ENCODE assay signal across 28 cellular contexts in genomic region chr19:8113017-8113416, GRCh38. TPM values are rescaled to one million over a fixed set of nuclear protein-coding genes. Genes with fewer than 3 reads are reported as not detected.
DNase-seq lines count a peak whose midpoint lies in the region; ATAC-seq, FAIRE-seq and TF ChIP-seq lines count a peak whose summit lies in the region.
"Had no signal": no experiment of that assay in that cellular context is flagged by ENCODE, and none has a peak within 500 bp of the region (broad histone marks: within the 10 kb centered on the region; RNA-seq: fewer than 3 reads in every experiment).

No MANE protein-coding gene starts in this region.

- H3K79me2 ChIP-seq in GM23338 (replicated peaks; ENCODE audit: insufficient read depth), result no peaks in the 10 kb centered on the region

- no peaks in the 10 kb centered on the region for H3K4me1 Mint-ChIP-seq in GM23338
- H3K4me1 Mint-ChIP-seq: CD14-positive monocyte, natural killer cell had no signal

- no peaks in the 10 kb centered on the region for H3K27me3 ChIP-seq in GM23338 (ENCODE audit: insufficient read depth)
- no peaks in the 10 kb centered on the region for H3K27me3 ChIP-seq in bronchial epithelial cell (ENCODE audit: control insufficient read depth, insufficient read depth, low read length)
- no peaks in the 10 kb centered on the region for H3K27me3 ChIP-seq in lung (ENCODE audit: control insufficient read depth, insufficient read depth)
- no peaks in the 10 kb centered on the region for H3K27me3 ChIP-seq in BE2C
- no peaks in the 10 kb centered on the region for H3K27me3 ChIP-seq in prostate gland (replicated peaks; ENCODE audit: insufficient read depth)
- H3K27me3 ChIP-seq: body of pancreas, sigmoid colon, vagina had no signal

- H3K4me2 ChIP-seq in GM23338, result no peak overlapping the region

- H3K4me1 ChIP-seq in GM23338 (ENCODE audit: insufficient read depth), result no peaks in the 10 kb centered on the region
- peaks cover 0 to 1% of the 10 kb centered on the region in 2 donors for H3K4me1 ChIP-seq in lung (ENCODE audit: control insufficient read depth in 2 of 2, insufficient read depth in 2 of 2, low read length in 2 of 2)
- H3K4me1 ChIP-seq in BE2C, result no peaks in the 10 kb centered on the region
- H3K4me1 ChIP-seq in prostate gland (replicated peaks), result no peaks in the 10 kb centered on the region
- H3K4me1 ChIP-seq: body of pancreas, sigmoid colon, vagina had no signal

- WGBS in lung, 2 donors, result 49 to 58% methylated on average over 5 of the region's 5 CpGs
- 63% methylated on average over 5 of the region's 5 CpGs for WGBS in prostate gland

- ATAC-seq in GM23338 (peak; percentile 52), lung (ENCODE audit: insufficient read depth, low FRiP score) (peak; percentile 59)
- ATAC-seq: body of pancreas; effector memory CD8-positive, alpha-beta T cell; natural killer cell had no signal

- 0 out of 2 replicates have a peak, but pooled peaks cover 6% of the 10 kb centered on the region for H3F3A ChIP-seq in GM23338 (replicated peaks; ENCODE audit: low read depth)

- DNase-seq in GM23338 (ENCODE audit: low spot score) (peak; percentile 21), NCI-H226 (peak; percentile 12), bronchial epithelial cell (ENCODE audit: low read depth) (peak; percentile 43), lung (ENCODE audit: low spot score) (peak; percentile 72), BE2C (no peak), prostate gland (ENCODE audit: low spot score) (no peak), SIG-M5 (lab: John Stamatoyannopoulos, UW) (no peak)
- no peak for DNase-seq in effector CD8-positive, alpha-beta T cell (lab: John Stamatoyannopoulos, UW)
- DNase-seq: activated CD4-positive, alpha-beta T cell treated with anti-CD3 and anti-CD28 coated beads, Interleukin-2, amount 50 U/mL, for 1 hour; body of pancreas; effector memory CD8-positive, alpha-beta T cell; HCEC 1CT; KBM-7; midbrain; natural killer cell; NCI-H187; NCI-H69; sigmoid colon; stimulated activated CD4-positive, alpha-beta T cell treated with anti-CD3 and anti-CD28 coated beads, Interleukin-15, amount 100 ng/mL, for 24 hours; stimulated activated CD8-positive, alpha-beta memory T cell treated with anti-CD3 and anti-CD28 coated beads, Interleukin-4, amount 100 ng/mL, for 48 hours had no signal

- H3K9me2 ChIP-seq in GM23338 (ENCODE audit: insufficient read depth), result no peaks in the 10 kb centered on the region

- peaks cover 57% of the 10 kb centered on the region for H3K36me3 Mint-ChIP-seq in GM23338 (ENCODE audit: low read depth)
- H3K36me3 Mint-ChIP-seq: CD14-positive monocyte, natural killer cell had no signal

- no peak for TF ChIP-seq CTCF in GM23338 (conservative IDR thresholded peaks at IDR 0.05; ENCODE audit: low read depth in 2 of 2)
- no peak for TF ChIP-seq CTCF in bronchial epithelial cell (IDR thresholded peaks at IDR 0.05; ENCODE audit: insufficient read depth, low read length, severe bottlenecking)
- TF ChIP-seq CTCF in lung (IDR thresholded peaks at IDR 0.05; ENCODE audit: control extremely low read depth, extremely low read depth), result no peak
- TF ChIP-seq CTCF in BE2C (IDR thresholded peaks at IDR 0.05; ENCODE audit: low read depth, low read length), result no peak
- no peak for TF ChIP-seq CTCF in prostate gland (IDR thresholded peaks at IDR 0.05)

- H2AFZ ChIP-seq in GM23338, result no peak overlapping the region

- peak; percentile 7 for FAIRE-seq in bronchial epithelial cell (lab: Jason Lieb, UNC)
- FAIRE-seq: GM18507 had no signal

- peak overlapping the region; percentile 67; the same call in 1 of the 2 replicates for H3K27ac Mint-ChIP-seq in GM23338
- H3K27ac Mint-ChIP-seq: activated T-helper 2 cell treated with anti-CD3 and anti-CD28 coated beads, Interferon-gamma antibody, Interleukin-2, Interleukin-4, amounts not matched to agents 10 μg/mL and 5 μg/mL and 100 μg/mL, durations not matched to agents 14 hours and 24 hours and 36 hours; CD14-positive monocyte; effector memory CD8-positive, alpha-beta T cell; natural killer cell had no signal

- H3K4me3 ChIP-seq in GM23338 (no peak overlapping the region), bronchial epithelial cell (ENCODE audit: low read depth, low read length) (no peak overlapping the region), lung (no peak overlapping the region), BE2C (ENCODE audit: low read depth, low read length) (no peak overlapping the region), prostate gland (no peak overlapping the region)
- H3K4me3 ChIP-seq: body of pancreas, sigmoid colon, vagina had no signal

- intact Hi-C loops in prostate gland (cut with DNase I), result no loop called here

- H3K27me3 Mint-ChIP-seq in GM23338 (ENCODE audit: insufficient read depth, low read depth, poor library complexity), result peaks cover 5% of the 10 kb centered on the region

- TF ChIP-seq POLR2A in prostate gland (IDR thresholded peaks at IDR 0.05), result no peak

- H3K36me3 ChIP-seq in GM23338 (ENCODE audit: insufficient read depth) (0 out of 2 replicates have a peak, but pooled peaks cover 6% of the 10 kb centered on the region), bronchial epithelial cell (ENCODE audit: control insufficient read depth, insufficient read depth, low read length) (no peaks in the 10 kb centered on the region), lung (ENCODE audit: control insufficient read depth in 2 of 2, insufficient read depth in 2 of 2, low read length in 2 of 2) (no peaks in the 10 kb centered on the region), BE2C (no peaks in the 10 kb centered on the region), prostate gland (no peaks in the 10 kb centered on the region)
- H3K36me3 ChIP-seq: sigmoid colon, vagina had no signal

- no peaks in the 10 kb centered on the region for H3K9me3 Mint-ChIP-seq in GM23338
- H3K9me3 Mint-ChIP-seq: activated T-helper 2 cell treated with anti-CD3 and anti-CD28 coated beads, Interferon-gamma antibody, Interleukin-2, Interleukin-4, amounts not matched to agents 10 μg/mL and 5 μg/mL and 100 μg/mL, durations not matched to agents 14 hours and 24 hours and 36 hours; effector memory CD8-positive, alpha-beta T cell; natural killer cell had no signal

- H3K27ac ChIP-seq in GM23338 (ENCODE audit: low read depth) (peak overlapping the region; percentile 33), lung (ENCODE audit: low read depth in 1 of 2, low read length in 1 of 2) (no peak overlapping the region), prostate gland (no peak overlapping the region)
- H3K27ac ChIP-seq: body of pancreas, sigmoid colon, vagina, VCaP had no signal

- H3K9me3 ChIP-seq in lung (ENCODE audit: control insufficient read depth in 2 of 2, insufficient read depth in 1 of 2, low read length in 1 of 2) (peaks cover 0 to 2% of the 10 kb centered on the region in 2 donors), BE2C (no peaks in the 10 kb centered on the region), prostate gland (no peaks in the 10 kb centered on the region)
- H3K9me3 ChIP-seq: body of pancreas, vagina had no signal

- H4K20me1 ChIP-seq in GM23338 (replicated peaks; ENCODE audit: insufficient read depth), result no peaks in the 10 kb centered on the region

- no peak overlapping the region for H3K4me3 Mint-ChIP-seq in GM23338
- H3K4me3 Mint-ChIP-seq: effector memory CD8-positive, alpha-beta T cell; natural killer cell had no signal

TF ChIP-seq in GM23338, 12 proteins besides CTCF, POLR2A, EP300 and RAD21:
- TF ChIP-seq CREB1 (CRISPR knock-in tag; IDR thresholded peaks at IDR 0.05; ENCODE audit: low read depth) (no peak), EZH2phosphoT487 (IDR thresholded peaks at IDR 0.05; ENCODE audit: unreplicated experiment) (no peak), STAT1 (IDR thresholded peaks at IDR 0.05; ENCODE audit: unreplicated experiment) (no peak), EZH2 (IDR thresholded peaks at IDR 0.05; ENCODE audit: low read depth, unreplicated experiment) (no peak)
TF ChIP-seq in GM23338: peak in this region for 0.

RNA-seq across cellular contexts. Expression of gene FBN3, which starts 36.4 kb away (rescaled TPM):
- 34.7 and 54.5 TPM in 2 replicates for total RNA-seq in GM23338 (2014; rRNA removed; shearing (Covaris generic))
- polyA plus RNA-seq in GM23338 (2016; fragmentation: Nextera tagmentation; extraction: Ambion mirVana), result 7.7 and 8.5 TPM in 2 replicates
- total RNA-seq in bronchial epithelial cell, result not detected in 2 replicates
- total RNA-seq in lung, result 10 to 100 TPM in 1 of 2 donors, 1 to 10 TPM in 1; 2.8 to 26.4 TPM
- 1 to 10 TPM in 1 of 2 donors, under 1 TPM in 1; 0.32 to 1.4 TPM for polyA plus RNA-seq in lung
- not detected for polyA plus RNA-seq in BE2C (2012; ENCODE audit: insufficient read depth, insufficient read length, low read depth)
- total RNA-seq in prostate gland, result 1 to 10 TPM; 3.1 to 5.2 TPM
- total RNA-seq: activated T-helper 2 cell treated with anti-CD3 and anti-CD28 coated beads, Interferon-gamma antibody, Interleukin-2, Interleukin-4, amounts not matched to agents 10 μg/mL and 5 μg/mL and 100 μg/mL, durations not matched to agents 14 hours and 24 hours and 36 hours; sigmoid colon; SK-MEL-5; T-helper 2 cell treated with Interferon-gamma antibody and Interleukin-4, amounts not matched to agents 100 ng/mL and 5 ng/mL, for 36 hours; vagina had no signal
- polyA plus RNA-seq: AG04450, CD14-positive monocyte had no signal

Comparison
In these comparisons a context has a peak if more than half of its experiments do, and no peak if none do; other contexts are left out.
1. DNase-seq: peak in GM23338 (single experiment), NCI-H226 (single experiment), bronchial epithelial cell (single experiment) and lung (single experiment); none in effector CD8-positive, alpha-beta T cell (single experiment), BE2C (single experiment), prostate gland (single experiment) and SIG-M5 (single experiment).